Comparison of ENCODE assay signal across 8 cellular contexts in the genomic region with DNA sequence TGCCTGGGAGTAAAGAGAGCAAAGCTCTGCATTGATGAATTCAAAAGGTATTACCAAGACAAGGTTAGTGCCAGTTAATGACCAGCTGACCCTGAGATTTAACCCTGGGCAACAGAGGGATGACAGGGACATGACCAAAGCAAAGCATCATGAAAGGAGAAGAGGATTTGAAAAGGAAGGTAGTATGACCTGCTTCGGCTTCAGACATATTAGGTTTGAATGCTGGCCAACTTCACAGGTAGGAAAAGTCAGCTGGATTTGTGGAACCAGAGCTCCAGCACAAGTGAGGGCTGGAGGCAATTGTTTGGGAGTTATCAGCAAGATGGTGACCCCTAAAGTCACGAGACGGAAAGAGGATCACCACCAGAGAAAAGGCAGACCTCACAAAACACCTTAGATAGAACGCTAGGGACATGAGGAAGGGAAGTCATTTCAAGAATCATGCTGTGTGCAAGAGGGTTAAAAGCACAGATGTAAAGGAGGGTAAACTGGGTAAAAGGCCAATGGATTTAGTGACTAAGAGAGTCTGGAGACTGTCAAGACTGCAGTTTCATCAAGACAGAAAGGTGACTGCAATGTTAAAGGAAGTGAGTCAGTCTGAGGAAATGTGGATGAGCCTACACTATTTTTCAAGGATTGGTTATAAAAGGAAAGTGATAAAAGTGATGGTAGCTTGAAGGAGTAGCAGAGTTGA. TPM values are rescaled to one million over a fixed set of nuclear protein-coding genes. Genes with fewer than 3 reads are reported as not detected.
DNase-seq lines count a peak whose midpoint lies in the region; ATAC-seq and FAIRE-seq lines count a peak whose summit lies in the region.

No MANE protein-coding gene starts in this region.

- H3K27ac ChIP-seq in small intestine (ENCODE audit: low read depth in 1 of 2, low read length in 1 of 2) (peak overlapping the region in 1 of 2 donors; percentile 13), substantia nigra (ENCODE audit: low read depth, low read length, poor library complexity, severe bottlenecking) (no peak overlapping the region)

- H3K36me3 ChIP-seq in small intestine (ENCODE audit: control insufficient read depth in 2 of 2, insufficient read depth in 2 of 2, low read length in 2 of 2): no peaks in the 10 kb centered on the region

- ATAC-seq in GM18870 (IDR thresholded peaks at IDR 0.05; ENCODE audit: unreplicated experiment): peak; percentile 50
- peak; percentile 64 for ATAC-seq in HG03575 (IDR thresholded peaks at IDR 0.05; ENCODE audit: extremely low read depth, insufficient number of reproducible peaks, low FRiP score, unreplicated experiment)

- WGBS in small intestine, 3 donors: 86 to 91% (median 90%) methylated on average over 4 of the region's 4 CpGs

- no peaks in the 10 kb centered on the region for H3K9me3 ChIP-seq in small intestine (ENCODE audit: control insufficient read depth, low read depth)

- H3K4me3 ChIP-seq in small intestine (ENCODE audit: low read depth in 1 of 2, low read length in 2 of 2): no peak overlapping the region

- no peak for FAIRE-seq in small intestine (lab: Jason Lieb, UNC)

- H3K27me3 ChIP-seq in small intestine (ENCODE audit: control insufficient read depth in 2 of 2, insufficient read depth in 2 of 2, low read length in 2 of 2): no peaks in the 10 kb centered on the region

- H3K4me1 ChIP-seq in small intestine (ENCODE audit: control insufficient read depth in 2 of 2, insufficient read depth in 1 of 2, low read depth in 1 of 2, low read length in 1 of 2): peaks cover 3% of the 10 kb centered on the region in 2 donors

- DNase-seq in dedifferentiated amniotic fluid mesenchymal stem cell (ENCODE audit: extremely low spot score): peak; percentile 90
- DNase-seq in small intestine: peak; percentile 21
- no peak for DNase-seq in 8988T
- no peak for DNase-seq in GOT3 (lab: John Stamatoyannopoulos, UW)
- DNase-seq in substantia nigra (lab: John Stamatoyannopoulos, UW): no peak
- DNase-seq in NCI-H128 (lab: John Stamatoyannopoulos, UW; ENCODE audit: unreplicated experiment): no peak

RNA-seq across cellular contexts. Expression of gene SH3RF1, which starts 45.6 kb away (rescaled TPM):
- 10 to 100 TPM; 10.7 to 12.2 (median 10.8) TPM for polyA plus RNA-seq in small intestine

Comparison
In these comparisons a context has a peak if more than half of its experiments do, and no peak if none do; other contexts are left out.
1. DNase-seq: peak in dedifferentiated amniotic fluid mesenchymal stem cell (single experiment) and small intestine (single experiment); none in 8988T (single experiment), GOT3 (single experiment), substantia nigra (0 of 49) and NCI-H128 (single experiment).